In the genomic region with DNA sequence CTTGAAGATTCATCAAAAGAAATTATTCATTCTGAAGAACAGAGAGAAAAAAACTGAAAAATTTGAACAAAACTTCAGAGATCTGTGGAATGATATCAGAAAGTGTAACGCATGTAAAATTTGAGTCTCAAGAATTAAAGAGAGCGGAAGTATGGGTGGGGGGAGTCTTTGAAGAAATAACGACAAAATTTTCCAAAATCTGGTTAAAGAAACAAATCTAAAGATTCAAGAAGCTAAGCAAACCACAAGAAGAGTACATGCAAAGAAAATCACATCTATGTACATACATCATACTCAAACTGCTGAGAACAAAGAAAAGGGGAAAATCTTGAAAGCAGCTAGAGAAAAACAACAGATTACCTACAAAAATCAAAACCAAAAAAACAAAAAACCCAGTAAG, we compare ENCODE assay signal across 15 cellular contexts.
DNase-seq lines count a peak whose midpoint lies in the region; ATAC-seq and TF ChIP-seq lines count a peak whose summit lies in the region.
"Had no signal": no experiment of that assay in that cellular context is flagged by ENCODE, and none has a peak within 500 bp of the region (broad histone marks: within the 10 kb centered on the region; RNA-seq: fewer than 3 reads in every experiment).

No MANE protein-coding gene starts in this region.

- CTCF ChIA-PET in activated naive CD4-positive, alpha-beta T cell treated with anti-CD3 and anti-CD28 coated beads, Interleukin-2, amount 10 ng/mL, durations not matched to agents 7 days and 5 days (lab: Charles Lee) = no interaction called here
- CTCF ChIA-PET in CD8-positive, alpha-beta T cell (lab: Charles Lee) = no interaction called here

- no peaks in the 10 kb centered on the region for H3K36me3 ChIP-seq in CD8-positive, alpha-beta T cell (ENCODE audit: insufficient read depth, low read length)
- H3K36me3 ChIP-seq: BE2C had no signal

- no peak overlapping the region for H3K4me3 Mint-ChIP-seq in activated naive CD4-positive, alpha-beta T cell treated with anti-CD3 and anti-CD28 coated beads, Interleukin-2, amount 10 ng/mL, durations not matched to agents 7 days and 5 days
- H3K4me3 Mint-ChIP-seq in CD8-positive, alpha-beta T cell = no peak overlapping the region
- H3K4me3 Mint-ChIP-seq in T-helper 17 cell = peak overlapping the region; percentile 39
- H3K4me3 Mint-ChIP-seq in naive thymus-derived CD8-positive, alpha-beta T cell = peak overlapping the region in 1 of 10 donors; percentile 44
- H3K4me3 Mint-ChIP-seq: HFFc6 had no signal

- no peaks in the 10 kb centered on the region for H3K4me1 ChIP-seq in CD8-positive, alpha-beta T cell (ENCODE audit: insufficient read depth, low read length)
- H3K4me1 ChIP-seq: A549, BE2C had no signal

- H3K27ac Mint-ChIP-seq in activated naive CD4-positive, alpha-beta T cell treated with anti-CD3 and anti-CD28 coated beads, Interleukin-2, amount 10 ng/mL, durations not matched to agents 7 days and 5 days = peak overlapping the region; percentile 61
- H3K27ac Mint-ChIP-seq in CD8-positive, alpha-beta T cell = no peak overlapping the region
- peak overlapping the region; percentile 75 for H3K27ac Mint-ChIP-seq in T-helper 17 cell
- H3K27ac Mint-ChIP-seq in naive thymus-derived CD8-positive, alpha-beta T cell = peak overlapping the region in 5 of 10 donors; percentile 1 to 43 (median 17)
- H3K27ac Mint-ChIP-seq: HFFc6 had no signal

- no peak overlapping the region for H3K4me3 ChIP-seq in CD8-positive, alpha-beta T cell (ENCODE audit: low read depth, low read length)
- H3K4me3 ChIP-seq: A549, GM12878 had no signal

- no peak for TF ChIP-seq CTCF in CD8-positive, alpha-beta T cell (IDR thresholded peaks at IDR 0.05)

- H3K36me3 Mint-ChIP-seq in activated naive CD4-positive, alpha-beta T cell treated with anti-CD3 and anti-CD28 coated beads, Interleukin-2, amount 10 ng/mL, durations not matched to agents 7 days and 5 days = peaks cover 2% of the 10 kb centered on the region
- H3K36me3 Mint-ChIP-seq in CD8-positive, alpha-beta T cell = no peaks in the 10 kb centered on the region
- no peaks in the 10 kb centered on the region for H3K36me3 Mint-ChIP-seq in T-helper 17 cell (ENCODE audit: low read depth)
- peaks cover 0 to 12% (median 4%) of the 10 kb centered on the region in 3 donors for H3K36me3 Mint-ChIP-seq in naive thymus-derived CD8-positive, alpha-beta T cell

- H3K27me3 Mint-ChIP-seq in activated naive CD4-positive, alpha-beta T cell treated with anti-CD3 and anti-CD28 coated beads, Interleukin-2, amount 10 ng/mL, durations not matched to agents 7 days and 5 days = peaks cover 8% of the 10 kb centered on the region
- H3K27me3 Mint-ChIP-seq in CD8-positive, alpha-beta T cell (ENCODE audit: low read depth) = peaks cover 19% of the 10 kb centered on the region
- H3K27me3 Mint-ChIP-seq in T-helper 17 cell = peaks cover 29% of the 10 kb centered on the region
- H3K27me3 Mint-ChIP-seq in naive thymus-derived CD8-positive, alpha-beta T cell = peaks cover 9 to 32% (median 14%) of the 10 kb centered on the region in 5 donors

- no peak for DNase-seq in activated naive CD4-positive, alpha-beta T cell treated with anti-CD3 and anti-CD28 coated beads, Interleukin-2, amount 10 ng/mL, durations not matched to agents 7 days and 5 days
- no peak for DNase-seq in activated naive CD4-positive, alpha-beta T cell treated with anti-CD3 and anti-CD28 coated beads, Interleukin-2, amount 50 U/mL, for 16 hours
- no peak for DNase-seq in CD8-positive, alpha-beta T cell
- DNase-seq in T-helper 17 cell (no peak), pons (ENCODE audit: low spot score) (no peak), cortex of kidney (lab: John Stamatoyannopoulos, UW) (no peak)
- peak in 1 of 10 donors; percentile 29 for DNase-seq in naive thymus-derived CD8-positive, alpha-beta T cell
- DNase-seq: BE2C, DMS79, HCEC 1CT, HFFc6 had no signal

- H3K4me1 Mint-ChIP-seq in activated naive CD4-positive, alpha-beta T cell treated with anti-CD3 and anti-CD28 coated beads, Interleukin-2, amount 10 ng/mL, durations not matched to agents 7 days and 5 days = peaks cover 8% of the 10 kb centered on the region
- no peaks in the 10 kb centered on the region for H3K4me1 Mint-ChIP-seq in CD8-positive, alpha-beta T cell (ENCODE audit: low read depth)
- H3K4me1 Mint-ChIP-seq in T-helper 17 cell = peaks cover 8% of the 10 kb centered on the region
- peaks cover 0 to 14% (median 4%) of the 10 kb centered on the region in 4 donors for H3K4me1 Mint-ChIP-seq in naive thymus-derived CD8-positive, alpha-beta T cell

- H3K9me3 ChIP-seq in CD8-positive, alpha-beta T cell (ENCODE audit: low read length) = no peaks in the 10 kb centered on the region
- H3K9me3 ChIP-seq in T-helper 17 cell (ENCODE audit: control insufficient read depth, low read length, poor library complexity, severe bottlenecking) = no peaks in the 10 kb centered on the region
- H3K9me3 ChIP-seq: BE2C had no signal

- peak; percentile 11 for ATAC-seq in CD8-positive, alpha-beta T cell
- peak; percentile 61 for ATAC-seq in T-helper 17 cell
- ATAC-seq in naive thymus-derived CD8-positive, alpha-beta T cell = peak; percentile 23 to 32
- ATAC-seq: A549, GM12878 had no signal

- no peaks in the 10 kb centered on the region for H3K27me3 ChIP-seq in CD8-positive, alpha-beta T cell (ENCODE audit: insufficient read depth, low read length)
- H3K27me3 ChIP-seq: BE2C had no signal

- H3K9me3 Mint-ChIP-seq in activated naive CD4-positive, alpha-beta T cell treated with anti-CD3 and anti-CD28 coated beads, Interleukin-2, amount 10 ng/mL, durations not matched to agents 7 days and 5 days = peaks cover 2% of the 10 kb centered on the region
- H3K9me3 Mint-ChIP-seq in CD8-positive, alpha-beta T cell = peaks cover 3% of the 10 kb centered on the region
- H3K9me3 Mint-ChIP-seq in naive thymus-derived CD8-positive, alpha-beta T cell = peaks cover 0 to 20% (median 2%) of the 10 kb centered on the region in 9 donors
- H3K9me3 Mint-ChIP-seq: HFFc6 had no signal

- no peak overlapping the region for H3K27ac ChIP-seq in CD8-positive, alpha-beta T cell (ENCODE audit: low read depth, low read length)
- H3K27ac ChIP-seq: A549, C4-2B, HL-60 had no signal

- intact Hi-C loops in CD8-positive, alpha-beta T cell (cut with DNase I, micrococcal nuclease) = no loop called here

- POLR2A ChIA-PET in CD8-positive, alpha-beta T cell (lab: Charles Lee) = no interaction called here
- POLR2A ChIA-PET in naive thymus-derived CD8-positive, alpha-beta T cell (lab: Charles Lee) = interaction anchor here (0.6 kb wide), 1 partner anchor 36 kb away, joined by 3 read pairs; no protein-coding TSS in a partner anchor

Comparison
In these comparisons a context has a peak if more than half of its experiments do, and no peak if none do; other contexts are left out.
1. ATAC-seq: peak in every context shown above with its lines; median percentile 61 in T-helper 17 cell; 28 in naive thymus-derived CD8-positive, alpha-beta T cell; 11 in CD8-positive, alpha-beta T cell.